8 cellular contexts compared by ENCODE assay signal in the genomic region with DNA sequence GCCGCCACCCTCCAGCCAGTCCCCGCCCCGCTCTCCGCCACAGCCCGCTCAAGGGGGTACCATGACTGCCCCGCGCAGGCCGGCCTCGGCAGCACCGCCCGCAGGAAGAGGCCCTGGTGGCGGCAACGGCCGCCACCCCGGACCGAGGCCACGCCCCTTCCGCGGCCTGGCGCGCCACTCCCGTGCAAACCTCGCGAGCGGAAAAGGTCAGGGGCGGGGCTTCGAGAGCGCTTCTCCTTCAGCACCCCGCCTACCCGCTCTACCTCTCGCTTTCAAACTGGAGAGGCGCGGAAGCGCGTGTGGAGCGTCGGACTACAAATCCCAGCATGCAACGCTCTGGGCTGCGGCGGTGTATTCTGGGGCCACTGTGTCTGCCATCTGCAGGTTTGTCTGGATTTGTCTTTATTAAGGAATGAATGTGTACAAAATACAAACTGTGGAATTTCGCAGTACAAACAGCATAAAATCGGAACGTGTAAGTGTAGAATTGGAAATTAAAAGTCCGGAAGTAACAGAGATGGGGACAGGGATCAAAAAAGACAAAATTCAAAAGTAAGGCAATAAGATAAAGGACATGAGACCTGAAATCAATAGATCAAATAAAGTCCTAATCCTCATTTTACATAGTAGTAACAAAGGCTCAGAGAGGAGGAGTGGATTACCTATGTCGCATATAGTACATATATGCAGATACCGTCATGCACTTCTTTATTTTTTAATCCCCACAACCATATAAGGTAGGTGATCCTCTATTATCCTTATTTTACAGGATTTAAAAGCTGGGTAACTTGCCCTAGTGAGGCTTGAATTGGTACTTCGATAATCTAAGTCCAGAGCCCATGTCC. TPM values are rescaled to one million over a fixed set of nuclear protein-coding genes. Genes with fewer than 3 reads are reported as not detected.
DNase-seq lines count a peak whose midpoint lies in the region; ATAC-seq and TF ChIP-seq lines count a peak whose summit lies in the region.

No MANE protein-coding gene starts in this region.

- peak; percentile 99 for DNase-seq in GM12864 (ENCODE audit: low read depth)
- peak; percentile 100 for DNase-seq in NCI-H1092 treated with DMSO at 0.1 percent for 48 hours (lab: John Stamatoyannopoulos, UW)
- DNase-seq in glomerular visceral epithelial cell (ENCODE audit: extremely low spot score) = peak; percentile 99
- peak; percentile 88 for DNase-seq in omental fat pad (ENCODE audit: low spot score)
- peak; percentile 100 for DNase-seq in testis

- no peaks in the 10 kb centered on the region for H3K9me3 ChIP-seq in testis

- ATAC-seq in HG02642 (IDR thresholded peaks at IDR 0.05; ENCODE audit: poor library complexity, unreplicated experiment) (peak; percentile 95), SK-N-SH treated with all-trans-retinoic acid at 6 μM for 48 hours (peak; percentile 97), omental fat pad (ENCODE audit: low FRiP score) (peak; percentile 99)

- no peaks in the 10 kb centered on the region for H3K27me3 Mint-ChIP-seq in activated naive CD8-positive, alpha-beta T cell

- intact Hi-C loops in testis (cut with DNase I; ENCODE audit: low total_unique reads) = no loop called here

- H3K9me3 Mint-ChIP-seq in activated naive CD8-positive, alpha-beta T cell (ENCODE audit: low read depth) = peaks cover 3% of the 10 kb centered on the region

- TF ChIP-seq CTCF in GM12864 (IDR thresholded peaks at IDR 0.05; ENCODE audit: low read depth, low read length, missing control alignments) (peak; percentile 41), omental fat pad (IDR thresholded peaks at IDR 0.05) (no peak), testis (IDR thresholded peaks at IDR 0.05) (peak; percentile 30 to 43 (median 31))

- H3K27ac ChIP-seq in testis = peak overlapping the region; percentile 94

- TF ChIP-seq POLR2A in testis (IDR thresholded peaks at IDR 0.05) = peak; percentile 33

- H3K4me3 ChIP-seq in GM12864 (ENCODE audit: low read depth, low read length) (peak overlapping the region; percentile 98), testis (peak overlapping the region; percentile 90 to 92)

- H3K4me3 Mint-ChIP-seq in activated naive CD8-positive, alpha-beta T cell = peak overlapping the region; percentile 94

- no peaks in the 10 kb centered on the region for H3K36me3 ChIP-seq in testis (ENCODE audit: low read depth, missing control alignments)

- no peaks in the 10 kb centered on the region for H3K27me3 ChIP-seq in testis

- peaks cover 13% of the 10 kb centered on the region for H3K4me1 ChIP-seq in testis

- H3K27ac Mint-ChIP-seq in activated naive CD8-positive, alpha-beta T cell = peak overlapping the region; percentile 87

- 6 to 23% methylated on average over 9 to 43 of the region's 47 CpGs for WGBS in testis, 2 donors

- peaks cover 15% of the 10 kb centered on the region for H3K36me3 Mint-ChIP-seq in activated naive CD8-positive, alpha-beta T cell

- H3K4me1 Mint-ChIP-seq in activated naive CD8-positive, alpha-beta T cell (ENCODE audit: low read depth) = peaks cover 47% of the 10 kb centered on the region

TF ChIP-seq in SK-N-SH treated with all-trans-retinoic acid at 6 μM for 48 hours, 23 proteins besides CTCF, POLR2A, EP300 and RAD21:
- TF ChIP-seq, protein P1, sequence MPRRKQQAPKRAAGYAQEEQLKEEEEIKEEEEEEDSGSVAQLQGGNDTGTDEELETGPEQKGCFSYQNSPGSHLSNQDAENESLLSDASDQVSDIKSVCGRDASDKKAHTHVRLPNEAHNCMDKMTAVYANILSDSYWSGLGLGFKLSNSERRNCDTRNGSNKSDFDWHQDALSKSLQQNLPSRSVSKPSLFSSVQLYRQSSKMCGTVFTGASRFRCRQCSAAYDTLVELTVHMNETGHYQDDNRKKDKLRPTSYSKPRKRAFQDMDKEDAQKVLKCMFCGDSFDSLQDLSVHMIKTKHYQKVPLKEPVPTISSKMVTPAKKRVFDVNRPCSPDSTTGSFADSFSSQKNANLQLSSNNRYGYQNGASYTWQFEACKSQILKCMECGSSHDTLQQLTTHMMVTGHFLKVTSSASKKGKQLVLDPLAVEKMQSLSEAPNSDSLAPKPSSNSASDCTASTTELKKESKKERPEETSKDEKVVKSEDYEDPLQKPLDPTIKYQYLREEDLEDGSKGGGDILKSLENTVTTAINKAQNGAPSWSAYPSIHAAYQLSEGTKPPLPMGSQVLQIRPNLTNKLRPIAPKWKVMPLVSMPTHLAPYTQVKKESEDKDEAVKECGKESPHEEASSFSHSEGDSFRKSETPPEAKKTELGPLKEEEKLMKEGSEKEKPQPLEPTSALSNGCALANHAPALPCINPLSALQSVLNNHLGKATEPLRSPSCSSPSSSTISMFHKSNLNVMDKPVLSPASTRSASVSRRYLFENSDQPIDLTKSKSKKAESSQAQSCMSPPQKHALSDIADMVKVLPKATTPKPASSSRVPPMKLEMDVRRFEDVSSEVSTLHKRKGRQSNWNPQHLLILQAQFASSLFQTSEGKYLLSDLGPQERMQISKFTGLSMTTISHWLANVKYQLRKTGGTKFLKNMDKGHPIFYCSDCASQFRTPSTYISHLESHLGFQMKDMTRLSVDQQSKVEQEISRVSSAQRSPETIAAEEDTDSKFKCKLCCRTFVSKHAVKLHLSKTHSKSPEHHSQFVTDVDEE (CRISPR knock-in tag; IDR thresholded peaks at IDR 0.05) = no peak
- 0 out of 2 replicates have a peak, but pooled peaks have one; percentile 20 for TF ChIP-seq TOX (CRISPR knock-in tag; IDR thresholded peaks at IDR 0.05; ENCODE audit: borderline replicate concordance)
TF ChIP-seq in SK-N-SH treated with all-trans-retinoic acid at 6 μM for 48 hours: peak in this region for 1.

RNA-seq across cellular contexts. Expression of a gene that starts 0.5 kb away (rescaled TPM):
- total RNA-seq in omental fat pad (10 to 100 TPM; 21.3 to 41.4 (median 32.4) TPM), testis (10 to 100 TPM; 61.0 to 76.3 TPM)
- polyA plus RNA-seq in testis (ENCODE audit: insufficient read depth, low read depth, low replicate concordance) = 96.2 TPM

RNA-seq across cellular contexts. Expression of a gene that starts 8.9 kb away (rescaled TPM):
- total RNA-seq in omental fat pad (1 to 10 TPM in 2 of 4 donors, under 1 TPM in 2; 0.24 to 1.4 (median 1.0) TPM), testis (10 to 100 TPM; 10.4 to 15.7 TPM)
- polyA plus RNA-seq in testis (ENCODE audit: insufficient read depth, low read depth, low replicate concordance) = 46.0 TPM

Comparison
In these comparisons a context has a peak if more than half of its experiments do, and no peak if none do; other contexts are left out.
1. Peak in every context shown above with its lines: DNase-seq, ATAC-seq, H3K4me3 ChIP-seq and H3K27ac ChIP-seq.
2. CTCF ChIP-seq: peak in GM12864 (single experiment) and testis (3 of 3); none in omental fat pad (0 of 3).
3. RNA of a gene that starts 8.9 kb away (total RNA-seq): 10.4 to 15.7 TPM in testis; 0.24 to 1.4 TPM in omental fat pad; every median in the first group is over 4 times any median in the second.